In the genomic region with DNA sequence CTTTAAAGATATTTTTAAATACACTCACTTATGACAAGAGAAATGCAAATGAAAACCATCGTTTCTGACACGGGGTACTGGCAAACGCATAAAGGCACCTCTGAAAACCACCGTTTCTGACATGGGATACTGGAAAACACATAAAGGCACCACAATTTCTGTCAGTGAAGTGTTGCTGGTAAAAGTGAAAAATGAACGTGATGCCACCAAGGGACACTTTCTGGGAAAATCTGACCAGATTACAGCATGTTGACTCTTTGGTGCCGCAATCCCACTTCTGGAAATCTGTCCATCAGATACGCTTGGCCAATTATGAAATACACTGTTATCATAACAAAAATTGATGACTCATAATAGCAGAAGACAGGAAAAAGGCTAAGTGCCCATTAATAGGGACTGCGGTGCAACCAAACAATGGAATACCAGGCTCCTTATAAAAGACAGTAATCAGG, we compare ENCODE assay signal across 17 cellular contexts.
DNase-seq lines count a peak whose midpoint lies in the region; ATAC-seq, FAIRE-seq and TF ChIP-seq lines count a peak whose summit lies in the region.
"Had no signal": no experiment of that assay in that cellular context is flagged by ENCODE, and none has a peak within 500 bp of the region (broad histone marks: within the 10 kb centered on the region; RNA-seq: fewer than 3 reads in every experiment).

No MANE protein-coding gene starts in this region.

- no peak overlapping the region for H2BK15ac ChIP-seq in mesendoderm (replicated peaks; ENCODE audit: low read depth)

- no peak overlapping the region for H3K18ac ChIP-seq in mesendoderm (ENCODE audit: low read length)

- H3K27me3 ChIP-seq in mesendoderm (ENCODE audit: insufficient read depth, low read length, poor library complexity), result no peaks in the 10 kb centered on the region
- H3K27me3 ChIP-seq: esophagus muscularis mucosa, tibial nerve had no signal

- TF ChIP-seq EP300 in A549 (IDR thresholded peaks at IDR 0.05), result no peak

- H4K8ac ChIP-seq in mesendoderm (ENCODE audit: low read depth, low read length), result no peak overlapping the region

- POLR2A ChIA-PET in A549 (lab: Yijun Ruan, JAX), result no interaction called here

- no peaks in the 10 kb centered on the region for H3K9me3 Mint-ChIP-seq in T-helper 2 cell treated with Interferon-gamma antibody and Interleukin-4, amounts not matched to agents 5 μg/mL and 100 μg/mL, for 36 hours
- H3K9me3 Mint-ChIP-seq: central memory CD8-positive, alpha-beta T cell had no signal

- H3K23ac ChIP-seq in mesendoderm (ENCODE audit: low read length), result no peak overlapping the region

- H3K36me3 ChIP-seq in mesendoderm (ENCODE audit: control insufficient read depth, insufficient read depth, low read length), result no peaks in the 10 kb centered on the region
- H3K36me3 ChIP-seq: esophagus muscularis mucosa had no signal

- TF ChIP-seq CTCF in A549 (IDR thresholded peaks at IDR 0.05) (no peak), fibroblast of pulmonary artery (IDR thresholded peaks at IDR 0.05; ENCODE audit: low read length, missing control alignments) (no peak)

- no peak overlapping the region for H3K9ac ChIP-seq in mesendoderm (ENCODE audit: low read length)

- no peak for TF ChIP-seq RAD21 in A549 (conservative IDR thresholded peaks at IDR 0.05 in 1 of 2, IDR thresholded peaks at IDR 0.05 in 1 of 2)

- no peak overlapping the region for H3K4me3 Mint-ChIP-seq in T-helper 2 cell treated with Interferon-gamma antibody and Interleukin-4, amounts not matched to agents 5 μg/mL and 100 μg/mL, for 36 hours
- H3K4me3 Mint-ChIP-seq: central memory CD8-positive, alpha-beta T cell; naive B cell had no signal

- CTCF ChIA-PET in A549 (lab: Yijun Ruan, JAX), result interaction anchor here (1.8 kb wide), 1 partner anchor 9 kb away, joined by 5 read pairs; no protein-coding TSS in a partner anchor

- no peak overlapping the region for H2AK5ac ChIP-seq in mesendoderm (ENCODE audit: low read length)

- peak in 1 of 2 experiments; percentile 34 for DNase-seq in A549 (ENCODE audit: low read depth in 1 of 2, low spot score in 1 of 2)
- peak; percentile 14 for DNase-seq in RPMI7951 (ENCODE audit: low read depth)
- DNase-seq in fibroblast of pulmonary artery (ENCODE audit: low read depth), result peak; percentile 69
- DNase-seq in activated CD4-positive, alpha-beta T cell treated with anti-CD3 and anti-CD28 coated beads for 1 hour, result no peak
- DNase-seq in mesendoderm, result no peak
- DNase-seq in T-helper 2 cell treated with Interferon-gamma antibody and Interleukin-4, amounts not matched to agents 5 μg/mL and 100 μg/mL, for 36 hours (ENCODE audit: low spot score), result no peak
- no peak for DNase-seq in NCI-H2227 treated with DMSO at 0.1 percent for 48 hours (lab: John Stamatoyannopoulos, UW)
- DNase-seq: KG1, kidney, naive B cell, NCI-H510A treated with DMSO at 0.1 percent for 48 hours had no signal

- no peaks in the 10 kb centered on the region for H3K27me3 Mint-ChIP-seq in T-helper 2 cell treated with Interferon-gamma antibody and Interleukin-4, amounts not matched to agents 5 μg/mL and 100 μg/mL, for 36 hours (ENCODE audit: low read depth)
- H3K27me3 Mint-ChIP-seq: central memory CD8-positive, alpha-beta T cell; naive B cell had no signal

- ATAC-seq in A549 (peak in 1 of 2 experiments; percentile 48; a peak in 3 of 6 replicates), GM21717 (IDR thresholded peaks at IDR 0.05; ENCODE audit: unreplicated experiment) (peak; percentile 48)

- no peak overlapping the region for H3K27ac Mint-ChIP-seq in T-helper 2 cell treated with Interferon-gamma antibody and Interleukin-4, amounts not matched to agents 5 μg/mL and 100 μg/mL, for 36 hours
- H3K27ac Mint-ChIP-seq: naive B cell had no signal

- H3K27ac ChIP-seq in A549 (peak overlapping the region in 1 of 2 experiments; percentile 33; a peak in 1 of 6 replicates), mesendoderm (ENCODE audit: low read depth, low read length) (no peak overlapping the region)
- H3K27ac ChIP-seq: esophagus muscularis mucosa, SK-N-MC, tibial nerve had no signal

- H3K4me3 ChIP-seq in A549, result no peak overlapping the region
- no peak overlapping the region for H3K4me3 ChIP-seq in fibroblast of pulmonary artery (replicated peaks; ENCODE audit: low read depth, low read length)
- H3K4me3 ChIP-seq in mesendoderm (ENCODE audit: low read length), result no peak overlapping the region
- H3K4me3 ChIP-seq: esophagus muscularis mucosa, SK-N-MC, tibial nerve had no signal

- WGBS in A549 (ENCODE audit: missing lambda C conversion rate), result 38% methylated on average over 8 of the region's 8 CpGs
- WGBS in mesendoderm (ENCODE audit: extremely low coverage, insufficient coverage, low lambda C conversion rate), result no CpG with 5 or more reads among the region's 8 CpGs

- TF ChIP-seq POLR2A in A549 (IDR thresholded peaks at IDR 0.05; ENCODE audit: low read length), result no peak

- H3K4me1 ChIP-seq in A549 (peaks cover 16% of the 10 kb centered on the region), mesendoderm (ENCODE audit: control insufficient read depth, low read depth, low read length) (no peaks in the 10 kb centered on the region)
- H3K4me1 ChIP-seq: esophagus muscularis mucosa, tibial nerve had no signal

- H3K79me1 ChIP-seq in mesendoderm (ENCODE audit: low read length), result no peaks in the 10 kb centered on the region

- H2BK5ac ChIP-seq in mesendoderm (ENCODE audit: low read length), result no peak overlapping the region

- H2BK120ac ChIP-seq in mesendoderm (ENCODE audit: low read depth, low read length), result no peak overlapping the region

- H3K4me2 ChIP-seq in A549 (peak overlapping the region; percentile 42), mesendoderm (ENCODE audit: low read length) (no peak overlapping the region)

- no peak overlapping the region for H3K56ac ChIP-seq in mesendoderm (ENCODE audit: low read length)

- no peak overlapping the region for H4K5ac ChIP-seq in mesendoderm (ENCODE audit: low read length)

- no peaks in the 10 kb centered on the region for H3K36me3 Mint-ChIP-seq in T-helper 2 cell treated with Interferon-gamma antibody and Interleukin-4, amounts not matched to agents 5 μg/mL and 100 μg/mL, for 36 hours (ENCODE audit: low read depth)
- H3K36me3 Mint-ChIP-seq: naive B cell had no signal

- H3K4ac ChIP-seq in mesendoderm (ENCODE audit: low read depth, low read length), result no peak overlapping the region

- H3K9me3 ChIP-seq in A549, result no peaks in the 10 kb centered on the region
- H3K9me3 ChIP-seq: esophagus muscularis mucosa, tibial nerve had no signal

- H3K79me2 ChIP-seq in mesendoderm (ENCODE audit: control insufficient read depth, insufficient read depth, low read length), result no peaks in the 10 kb centered on the region

- FAIRE-seq in A549 (lab: Jason Lieb, UNC), result no peak
- FAIRE-seq: G401.6, kidney had no signal

- H3K4me1 Mint-ChIP-seq in T-helper 2 cell treated with Interferon-gamma antibody and Interleukin-4, amounts not matched to agents 5 μg/mL and 100 μg/mL, for 36 hours (ENCODE audit: low read depth), result peaks cover 8% of the 10 kb centered on the region

TF ChIP-seq in A549, 52 proteins besides CTCF, POLR2A, EP300 and RAD21 (continues in another document):
- TF ChIP-seq CHD2 (IDR thresholded peaks at IDR 0.05; ENCODE audit: low read length, partially characterized antibody), result no peak
- no peak for TF ChIP-seq MYC (IDR thresholded peaks at IDR 0.05; ENCODE audit: borderline replicate concordance, low read length)
- TF ChIP-seq ZC3H11A (IDR thresholded peaks at IDR 0.05), result no peak
- 0 out of 2 replicates have a peak, but pooled peaks have one; percentile 17 for TF ChIP-seq JUNB (IDR thresholded peaks at IDR 0.05)
- TF ChIP-seq HEYL (CRISPR knock-in tag; IDR thresholded peaks at IDR 0.05), result no peak
- no peak for TF ChIP-seq SREBF2 (IDR thresholded peaks at IDR 0.05)
- TF ChIP-seq, protein P1, sequence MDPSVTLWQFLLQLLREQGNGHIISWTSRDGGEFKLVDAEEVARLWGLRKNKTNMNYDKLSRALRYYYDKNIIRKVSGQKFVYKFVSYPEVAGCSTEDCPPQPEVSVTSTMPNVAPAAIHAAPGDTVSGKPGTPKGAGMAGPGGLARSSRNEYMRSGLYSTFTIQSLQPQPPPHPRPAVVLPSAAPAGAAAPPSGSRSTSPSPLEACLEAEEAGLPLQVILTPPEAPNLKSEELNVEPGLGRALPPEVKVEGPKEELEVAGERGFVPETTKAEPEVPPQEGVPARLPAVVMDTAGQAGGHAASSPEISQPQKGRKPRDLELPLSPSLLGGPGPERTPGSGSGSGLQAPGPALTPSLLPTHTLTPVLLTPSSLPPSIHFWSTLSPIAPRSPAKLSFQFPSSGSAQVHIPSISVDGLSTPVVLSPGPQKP (IDR thresholded peaks at IDR 0.05; ENCODE audit: low read depth, low read length), result no peak
- TF ChIP-seq FOSL2 (IDR thresholded peaks at IDR 0.05), result 0 out of 2 replicates have a peak, but pooled peaks have one; percentile 29
- peak; percentile 92 for TF ChIP-seq FOSL2 (CRISPR knock-in tag; IDR thresholded peaks at IDR 0.05)
- TF ChIP-seq, protein P2, sequence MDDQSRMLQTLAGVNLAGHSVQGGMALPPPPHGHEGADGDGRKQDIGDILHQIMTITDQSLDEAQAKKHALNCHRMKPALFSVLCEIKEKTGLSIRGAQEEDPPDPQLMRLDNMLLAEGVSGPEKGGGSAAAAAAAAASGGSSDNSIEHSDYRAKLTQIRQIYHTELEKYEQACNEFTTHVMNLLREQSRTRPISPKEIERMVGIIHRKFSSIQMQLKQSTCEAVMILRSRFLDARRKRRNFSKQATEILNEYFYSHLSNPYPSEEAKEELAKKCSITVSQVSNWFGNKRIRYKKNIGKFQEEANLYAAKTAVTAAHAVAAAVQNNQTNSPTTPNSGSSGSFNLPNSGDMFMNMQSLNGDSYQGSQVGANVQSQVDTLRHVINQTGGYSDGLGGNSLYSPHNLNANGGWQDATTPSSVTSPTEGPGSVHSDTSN (IDR thresholded peaks at IDR 0.05), result no peak
- TF ChIP-seq FOSB (CRISPR knock-in tag; IDR thresholded peaks at IDR 0.05), result no peak
- TF ChIP-seq, protein P3, sequence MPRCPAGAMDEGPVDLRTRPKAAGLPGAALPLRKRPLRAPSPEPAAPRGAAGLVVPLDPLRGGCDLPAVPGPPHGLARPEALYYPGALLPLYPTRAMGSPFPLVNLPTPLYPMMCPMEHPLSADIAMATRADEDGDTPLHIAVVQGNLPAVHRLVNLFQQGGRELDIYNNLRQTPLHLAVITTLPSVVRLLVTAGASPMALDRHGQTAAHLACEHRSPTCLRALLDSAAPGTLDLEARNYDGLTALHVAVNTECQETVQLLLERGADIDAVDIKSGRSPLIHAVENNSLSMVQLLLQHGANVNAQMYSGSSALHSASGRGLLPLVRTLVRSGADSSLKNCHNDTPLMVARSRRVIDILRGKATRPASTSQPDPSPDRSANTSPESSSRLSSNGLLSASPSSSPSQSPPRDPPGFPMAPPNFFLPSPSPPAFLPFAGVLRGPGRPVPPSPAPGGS (IDR thresholded peaks at IDR 0.05), result no peak
- TF ChIP-seq KDM1A (IDR thresholded peaks at IDR 0.05; ENCODE audit: low read depth), result no peak
- TF ChIP-seq RARB (CRISPR knock-in tag; IDR thresholded peaks at IDR 0.05), result no peak
- TF ChIP-seq EHF (CRISPR knock-in tag; IDR thresholded peaks at IDR 0.05), result no peak

Comparison
In these comparisons a context has a peak if more than half of its experiments do, and no peak if none do; other contexts are left out.
1. DNase-seq: peak in RPMI7951 (single experiment) and fibroblast of pulmonary artery (single experiment); none in activated CD4-positive, alpha-beta T cell treated with anti-CD3 and anti-CD28 coated beads for 1 hour (single experiment), mesendoderm (single experiment), T-helper 2 cell treated with Interferon-gamma antibody and Interleukin-4, amounts not matched to agents 5 μg/mL and 100 μg/mL, for 36 hours (single experiment) and NCI-H2227 treated with DMSO at 0.1 percent for 48 hours (single experiment).